15 cellular contexts compared by ENCODE assay signal in genomic region chr1:189269011-189269410, GRCh38.
DNase-seq lines count a peak whose midpoint lies in the region; ATAC-seq lines count a peak whose summit lies in the region.
"Had no signal": no experiment of that assay in that cellular context is flagged by ENCODE, and none has a peak within 500 bp of the region (broad histone marks: within the 10 kb centered on the region; RNA-seq: fewer than 3 reads in every experiment).

No MANE protein-coding gene starts in this region.

- no peak for ATAC-seq in HG03135 (IDR thresholded peaks at IDR 0.05; ENCODE audit: unreplicated experiment)
- ATAC-seq: esophagus mucosa, mucosa of descending colon had no signal

- H3K9ac ChIP-seq in Karpas-422 (ENCODE audit: low read length) (no peak overlapping the region), GM23248 (no peak overlapping the region)

- no peaks in the 10 kb centered on the region for H3K9me2 ChIP-seq in Karpas-422 (replicated peaks; ENCODE audit: insufficient read depth, low read length)
- no peaks in the 10 kb centered on the region for H3K9me2 ChIP-seq in GM23248 (ENCODE audit: insufficient read depth)

- H3K4me2 ChIP-seq in Karpas-422 (ENCODE audit: low read depth, low read length, poor library complexity, severe bottlenecking) (no peak overlapping the region), GM23248 (ENCODE audit: unreplicated experiment) (no peak overlapping the region)

- H3K4me3 ChIP-seq in Karpas-422 (ENCODE audit: low read length) = no peak overlapping the region
- H3K4me3 ChIP-seq in GM23248 = no peak overlapping the region
- H3K4me3 ChIP-seq: coronary artery, mucosa of descending colon, tibial nerve had no signal

- H3K79me2 ChIP-seq in Karpas-422 (ENCODE audit: low read length) (no peaks in the 10 kb centered on the region), GM23248 (ENCODE audit: insufficient read depth) (no peaks in the 10 kb centered on the region)

- H3K9me3 ChIP-seq in Karpas-422 (ENCODE audit: low read length) (peaks cover 28% of the 10 kb centered on the region), GM23248 (ENCODE audit: low read depth) (peaks cover 5% of the 10 kb centered on the region)

- in situ Hi-C loops in GM23248 (cut with MboI) = no loop called here

- peak; percentile 16 to 52 (median 30) for DNase-seq in NCI-H1417 (lab: John Stamatoyannopoulos, UW)
- no peak for DNase-seq in NCI-H1417 treated with DMSO at 0.1 percent for 48 hours (lab: John Stamatoyannopoulos, UW)
- DNase-seq in Karpas-422 = peak; percentile 42
- DNase-seq in amniotic epithelial cell (ENCODE audit: low read depth) = peak; percentile 88
- DNase-seq in iPS-NIHi11 (ENCODE audit: low spot score) = peak; percentile 6
- DNase-seq in GM23248 = no peak
- DNase-seq in SHP77 treated with DMSO at 0.1 percent for 48 hours (lab: John Stamatoyannopoulos, UW) = no peak
- DNase-seq: activated CD4-positive, CD25-positive, alpha-beta regulatory T cell treated with anti-CD3 and anti-CD28 coated beads, Interleukin-2, amount 50 U/mL, for 72 hours; activated naive CD8-positive, alpha-beta T cell treated with anti-CD3 and anti-CD28 coated beads, Interleukin-2, amount 10 ng/mL, durations not matched to agents 7 days and 5 days; CD8-positive, alpha-beta memory T cell; mucosa of descending colon had no signal

- 3 to 12% methylated on average over 2 of the region's 2 CpGs for WGBS in GM23248 (ENCODE audit: low coverage in 1 of 2, low lambda C conversion rate in 2 of 2, missing lambda C conversion rate in 2 of 2), 2 experiments

- H3K27me3 ChIP-seq in Karpas-422 (ENCODE audit: low read length) (no peaks in the 10 kb centered on the region), GM23248 (replicated peaks; ENCODE audit: insufficient read depth) (no peaks in the 10 kb centered on the region)
- H3K27me3 ChIP-seq: tibial nerve had no signal

- H3K27ac ChIP-seq in Karpas-422 (ENCODE audit: low read length) = no peak overlapping the region
- H3K27ac ChIP-seq in GM23248 = no peak overlapping the region
- H3K27ac ChIP-seq: coronary artery, tibial nerve had no signal

- H3F3A ChIP-seq in GM23248 (ENCODE audit: insufficient read depth) = no peaks in the 10 kb centered on the region

- H3K36me3 ChIP-seq in Karpas-422 (ENCODE audit: insufficient read depth, low read length) (no peaks in the 10 kb centered on the region), GM23248 (ENCODE audit: low read depth) (no peaks in the 10 kb centered on the region)
- H3K36me3 ChIP-seq: tibial nerve had no signal

- H3K4me1 ChIP-seq in Karpas-422 (ENCODE audit: low read length) (no peaks in the 10 kb centered on the region), GM23248 (ENCODE audit: insufficient read depth) (no peaks in the 10 kb centered on the region)
- H3K4me1 ChIP-seq: tibial nerve had no signal

- H4K20me1 ChIP-seq in Karpas-422 (ENCODE audit: insufficient read depth, low read depth, low read length) (no peaks in the 10 kb centered on the region), GM23248 (ENCODE audit: insufficient read depth) (no peaks in the 10 kb centered on the region)

- H2AFZ ChIP-seq in Karpas-422 (ENCODE audit: low read length) = no peak overlapping the region
- H2AFZ ChIP-seq in GM23248 = no peak overlapping the region

Comparison
In these comparisons a context has a peak if more than half of its experiments do, and no peak if none do; other contexts are left out.
1. DNase-seq: peak in NCI-H1417 (3 of 3), Karpas-422 (single experiment), amniotic epithelial cell (single experiment) and iPS-NIHi11 (single experiment); none in NCI-H1417 treated with DMSO at 0.1 percent for 48 hours (single experiment), GM23248 (single experiment) and SHP77 treated with DMSO at 0.1 percent for 48 hours (single experiment).